In the genomic region with DNA sequence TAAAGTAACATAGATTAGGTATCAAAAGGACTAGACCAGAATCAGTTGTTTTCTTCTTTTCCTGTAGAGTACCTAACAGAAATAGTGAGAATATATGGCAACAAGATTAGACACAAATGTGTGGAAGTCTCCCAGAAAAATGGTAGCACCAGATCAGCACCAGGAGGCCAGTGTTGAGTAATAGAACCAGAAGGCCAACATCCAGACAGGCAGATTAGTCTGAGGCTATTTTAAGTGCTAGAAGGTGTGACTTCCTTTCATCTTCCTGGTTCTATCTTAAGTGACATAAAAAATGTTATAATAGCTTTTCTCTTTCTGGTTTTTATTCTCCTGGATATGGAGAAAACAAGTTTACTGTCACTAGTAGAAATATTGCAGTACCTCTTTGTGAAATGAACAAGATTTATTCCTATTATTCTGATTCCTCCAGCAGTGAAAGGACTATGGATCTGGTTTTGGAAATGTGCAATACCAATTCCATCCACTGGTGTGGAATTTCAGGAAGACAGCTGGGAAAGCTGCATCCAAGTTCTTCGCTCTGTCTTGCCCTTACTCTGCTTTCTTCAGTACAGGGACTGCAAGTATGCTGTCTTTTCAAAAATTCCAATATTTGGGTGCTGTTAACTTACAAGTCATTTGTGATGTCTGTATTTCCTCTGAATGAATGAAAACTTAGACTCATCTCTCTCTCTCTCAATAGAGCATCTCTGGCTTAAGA, we compare ENCODE assay signal across 7 cellular contexts. TPM values are rescaled to one million over a fixed set of nuclear protein-coding genes. Genes with fewer than 3 reads are reported as not detected.
DNase-seq lines count a peak whose midpoint lies in the region; TF ChIP-seq lines count a peak whose summit lies in the region.
"Had no signal": no experiment of that assay in that cellular context is flagged by ENCODE, and none has a peak within 500 bp of the region (broad histone marks: within the 10 kb centered on the region; RNA-seq: fewer than 3 reads in every experiment).

No MANE protein-coding gene starts in this region.

- H3K36me3 Mint-ChIP-seq in MCF 10A (ENCODE audit: insufficient read depth, unreplicated experiment), result peaks cover 42% of the 10 kb centered on the region
- H3K36me3 Mint-ChIP-seq in Calu3 (ENCODE audit: insufficient read depth, unreplicated experiment), result no peaks in the 10 kb centered on the region

- POLR2A ChIA-PET in MCF 10A (lab: Yijun Ruan, JAX), result interaction anchor here (0.9 to 1.5 kb wide), 5 partner anchors 8 to 59 kb away, joined by 3 to 5 read pairs (median 3); no protein-coding TSS in a partner anchor

- DNase-seq in MCF 10A (ENCODE audit: unreplicated experiment) (peak; percentile 31), breast epithelium (ENCODE audit: low spot score in 2 of 2) (no peak), epithelial cell of esophagus (ENCODE audit: low read depth) (peak; percentile 28), tibial nerve (ENCODE audit: low spot score in 2 of 2) (no peak), globus pallidus (ENCODE audit: low spot score) (no peak), Calu3 (no peak)

- BruUV-seq in MCF 10A (replicated peaks; lab: Mats Ljungman, UMichigan) (no TSS peak), Calu3 (replicated peaks; lab: Mats Ljungman, UMichigan) (no TSS peak)

- H3K4me3 ChIP-seq in breast epithelium (no peak overlapping the region), epithelial cell of esophagus (ENCODE audit: low read length) (no peak overlapping the region), tibial nerve (no peak overlapping the region)

- TF ChIP-seq POLR2A in breast epithelium (IDR thresholded peaks at IDR 0.05) (no peak), tibial nerve (IDR thresholded peaks at IDR 0.05) (no peak)

- H3K36me3 ChIP-seq in breast epithelium, result no peaks in the 10 kb centered on the region
- H3K36me3 ChIP-seq in tibial nerve, result peaks cover 0 to 76% (median 0%) of the 10 kb centered on the region in 3 donors

- no peak for TF ChIP-seq EP300 in tibial nerve (IDR thresholded peaks at IDR 0.05)

- WGBS in tibial nerve, 2 donors, result 78 to 83% methylated on average over 1 of the region's 1 CpG

- H3K27ac Mint-ChIP-seq in MCF 10A (ENCODE audit: low read depth, unreplicated experiment) (no peak overlapping the region), Calu3 (ENCODE audit: unreplicated experiment) (no peak overlapping the region)
- H3K27ac Mint-ChIP-seq: dendritic cell treated with granulocyte-macrophage colony-stimulating factor and Interleukin-4, amounts not matched to agents 40 ng/mL and 50 ng/mL, for 4 days had no signal

- H3K27me3 Mint-ChIP-seq in MCF 10A (ENCODE audit: insufficient read depth, unreplicated experiment), result no peaks in the 10 kb centered on the region
- no peaks in the 10 kb centered on the region for H3K27me3 Mint-ChIP-seq in Calu3 (ENCODE audit: unreplicated experiment)
- H3K27me3 Mint-ChIP-seq: dendritic cell treated with granulocyte-macrophage colony-stimulating factor and Interleukin-4, amounts not matched to agents 40 ng/mL and 50 ng/mL, for 4 days had no signal

- H3K9me3 ChIP-seq in breast epithelium, result no peaks in the 10 kb centered on the region
- H3K9me3 ChIP-seq in tibial nerve, result no peaks in the 10 kb centered on the region

- TF ChIP-seq CTCF in MCF 10A (IDR thresholded peaks at IDR 0.05; ENCODE audit: unreplicated experiment), result peak; percentile 31
- peak in 1 of 3 donors; percentile 25 for TF ChIP-seq CTCF in breast epithelium (IDR thresholded peaks at IDR 0.05)
- TF ChIP-seq CTCF in epithelial cell of esophagus (IDR thresholded peaks at IDR 0.05; ENCODE audit: insufficient read depth, low read depth, low read length, missing control alignments), result peak; percentile 58
- peak in 3 of 5 experiments; percentile 12 to 24 (median 13) for TF ChIP-seq CTCF in tibial nerve (IDR thresholded peaks at IDR 0.05)
- no peak for TF ChIP-seq CTCF in Calu3 (IDR thresholded peaks at IDR 0.05; ENCODE audit: unreplicated experiment)

- no peaks in the 10 kb centered on the region for H3K27me3 ChIP-seq in breast epithelium
- no peaks in the 10 kb centered on the region for H3K27me3 ChIP-seq in tibial nerve

- no peaks in the 10 kb centered on the region for H3K4me1 ChIP-seq in breast epithelium
- H3K4me1 ChIP-seq in tibial nerve, result no peaks in the 10 kb centered on the region

- intact Hi-C loops in MCF 10A (cut with micrococcal nuclease), result no loop called here
- intact Hi-C loops in breast epithelium (cut with DNase I; ENCODE audit: low total_unique reads), result no loop called here
- intact Hi-C loops in Calu3 (cut with micrococcal nuclease; ENCODE audit: unreplicated experiment), result no loop called here

- H3K4me1 Mint-ChIP-seq in MCF 10A (ENCODE audit: insufficient read depth, unreplicated experiment) (no peaks in the 10 kb centered on the region), Calu3 (ENCODE audit: low read depth, unreplicated experiment) (no peaks in the 10 kb centered on the region)

- H3K27ac ChIP-seq in breast epithelium (no peak overlapping the region), tibial nerve (no peak overlapping the region)

- no peak overlapping the region for H3K4me3 Mint-ChIP-seq in MCF 10A (ENCODE audit: unreplicated experiment)
- H3K4me3 Mint-ChIP-seq in Calu3 (ENCODE audit: low read depth, unreplicated experiment), result no peak overlapping the region
- H3K4me3 Mint-ChIP-seq: dendritic cell treated with granulocyte-macrophage colony-stimulating factor and Interleukin-4, amounts not matched to agents 40 ng/mL and 50 ng/mL, for 4 days had no signal

- CTCF ChIA-PET in MCF 10A (lab: Yijun Ruan, JAX), result interaction anchor here (0.6 to 2.5 kb wide), 10 partner anchors 9 to 435 kb away, joined by 3 to 12 read pairs (median 4); no protein-coding TSS in a partner anchor
- CTCF ChIA-PET in Calu3 (lab: Charles Lee), result no interaction called here

- H3K9me3 Mint-ChIP-seq in MCF 10A (ENCODE audit: unreplicated experiment) (no peaks in the 10 kb centered on the region), Calu3 (ENCODE audit: low read depth, unreplicated experiment) (no peaks in the 10 kb centered on the region)
- H3K9me3 Mint-ChIP-seq: dendritic cell treated with granulocyte-macrophage colony-stimulating factor and Interleukin-4, amounts not matched to agents 40 ng/mL and 50 ng/mL, for 4 days had no signal

RNA-seq across cellular contexts. Expression of gene SHLD3, which starts 39.1 kb away (rescaled TPM):
- 3.0 and 3.7 TPM in 2 replicates for total RNA-seq in MCF 10A (2022)
- total RNA-seq in breast epithelium, result 1 to 10 TPM; 3.6 to 5.1 (median 3.7) TPM
- 1 to 10 TPM in 2 of 4 donors, under 1 TPM in 2; 0.87 to 5.5 (median 1.5) TPM for total RNA-seq in tibial nerve
- total RNA-seq in Calu3 (2022), result 4.5 and 4.7 TPM in 2 replicates

RNA-seq across cellular contexts. Expression of gene TRAPPC13, which starts 39.1 kb away (rescaled TPM):
- total RNA-seq in MCF 10A (2022) (28.4 and 39.9 TPM in 2 replicates), breast epithelium (10 to 100 TPM; 17.4 to 27.4 (median 19.7) TPM), tibial nerve (10 to 100 TPM; 10.8 to 56.4 (median 24.4) TPM), Calu3 (2022) (27.6 and 28.2 TPM in 2 replicates)

RNA-seq across cellular contexts. Expression of gene TRIM23, which starts 39.8 kb away (rescaled TPM):
- total RNA-seq in MCF 10A (2022) (14.1 and 16.0 TPM in 2 replicates), breast epithelium (10 to 100 TPM; 15.1 to 28.7 (median 16.2) TPM), tibial nerve (10 to 100 TPM; 17.7 to 24.5 (median 20.8) TPM), Calu3 (2022) (12.0 and 12.5 TPM in 2 replicates)

RNA-seq across cellular contexts. Expression of gene SGTB, which starts 57.9 kb away (rescaled TPM):
- total RNA-seq in MCF 10A (2022) (15.8 and 27.6 TPM in 2 replicates), breast epithelium (10 to 100 TPM in 1 of 3 donors, 1 to 10 TPM in 2; 7.9 to 10.5 (median 8.2) TPM), tibial nerve (10 to 100 TPM; 10.8 to 13.0 (median 11.2) TPM), Calu3 (2022) (3.9 and 6.8 TPM in 2 replicates)

RNA-seq across cellular contexts. Expression of gene NLN, which starts 58.0 kb away (rescaled TPM):
- total RNA-seq in MCF 10A (2022) (24.6 and 42.1 TPM in 2 replicates), breast epithelium (10 to 100 TPM; 12.8 to 15.7 (median 14.9) TPM), tibial nerve (10 to 100 TPM; 10.9 to 28.6 (median 19.2) TPM), Calu3 (2022) (47.9 and 48.0 TPM in 2 replicates)

Comparison
In these comparisons a context has a peak if more than half of its experiments do, and no peak if none do; other contexts are left out.
1. DNase-seq: peak in MCF 10A (single experiment) and epithelial cell of esophagus (single experiment); none in breast epithelium (0 of 2), tibial nerve (0 of 2), globus pallidus (single experiment) and Calu3 (single experiment).